1 cellular context compared by ENCODE assay signal in genomic region chrX:10549280-10549679, GRCh38.
TF ChIP-seq lines count a peak whose summit lies in the region.

No MANE protein-coding gene starts in this region.

TF ChIP-seq in HCT116, 20 proteins besides CTCF, POLR2A, EP300 and RAD21 (continued from another document):
- TF ChIP-seq REST (IDR thresholded peaks at IDR 0.05; ENCODE audit: low read depth) (no peak), ELF1 (IDR thresholded peaks at IDR 0.05; ENCODE audit: borderline replicate concordance, low read depth) (no peak), TCF7L2 (IDR thresholded peaks at IDR 0.05; ENCODE audit: borderline replicate concordance, extremely low read depth, insufficient read depth, insufficient read length) (no peak), FOSL1 (IDR thresholded peaks at IDR 0.05; ENCODE audit: low read depth) (no peak), SIN3A (IDR thresholded peaks at IDR 0.05; ENCODE audit: low read depth) (no peak), YY1 (IDR thresholded peaks at IDR 0.05; ENCODE audit: extremely low read depth, insufficient replicate concordance, low read depth, low read length) (no peak), EZH2phosphoT487 (IDR thresholded peaks at IDR 0.05; ENCODE audit: borderline replicate concordance) (no peak), JUND (IDR thresholded peaks at IDR 0.05) (no peak), ZBTB33 (IDR thresholded peaks at IDR 0.05; ENCODE audit: extremely low read depth, insufficient replicate concordance, low read length) (no peak), ZNF274 (IDR thresholded peaks at IDR 0.05; ENCODE audit: low read depth, low read length) (no peak), CEBPB (IDR thresholded peaks at IDR 0.05; ENCODE audit: low read depth) (no peak)
